1 cellular context compared by ENCODE assay signal in the genomic region with DNA sequence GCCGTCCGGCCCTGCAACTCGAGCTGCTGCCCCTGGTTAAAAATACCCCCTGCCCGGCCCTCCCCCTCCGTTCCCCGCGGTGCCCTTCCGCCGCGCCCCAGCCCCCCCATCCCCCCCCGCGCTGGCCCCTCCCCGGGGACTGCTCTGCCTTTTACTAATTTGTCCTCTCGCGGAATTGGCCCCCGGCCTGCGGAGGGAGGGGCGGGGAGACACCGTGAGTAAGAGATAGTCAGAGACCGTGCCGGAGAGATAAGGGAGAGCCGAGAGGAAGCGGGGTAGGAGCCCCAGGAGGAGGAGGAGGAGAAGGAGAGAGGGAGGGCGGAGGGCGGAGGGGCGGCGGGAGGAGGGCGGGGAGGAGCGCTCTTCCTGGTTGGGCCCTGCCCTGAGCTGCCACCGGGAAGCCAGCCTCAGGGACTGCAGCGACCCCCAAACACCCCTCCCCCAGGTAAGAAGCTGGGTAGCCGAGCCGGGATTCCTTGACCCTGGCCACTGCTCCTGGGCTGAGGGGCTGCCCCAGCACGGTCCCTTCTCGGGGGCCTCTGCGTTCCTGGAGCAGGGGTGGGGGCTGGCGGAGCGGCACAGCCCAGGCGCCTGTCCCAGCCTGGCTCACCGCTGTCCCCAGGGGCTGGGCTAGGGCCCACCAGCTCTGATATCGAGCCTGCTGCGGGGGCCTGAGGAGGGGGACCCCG.
TF ChIP-seq lines count a peak whose summit lies in the region.

A gene (plus strand): TSS at position 360 of the 689 bp plus-strand sequence. CDS start 774 bp downstream, outside the sequence.

TF ChIP-seq in GM12878, 131 proteins besides CTCF, POLR2A, EP300 and RAD21 (continued from another document):
- peak; percentile 40; the same call in 1 of the 2 replicates for TF ChIP-seq GATAD2B (conservative IDR thresholded peaks at IDR 0.05; ENCODE audit: low read depth)
- TF ChIP-seq LARP7 (IDR thresholded peaks at IDR 0.05), result peak; percentile 58
- TF ChIP-seq, protein P1, sequence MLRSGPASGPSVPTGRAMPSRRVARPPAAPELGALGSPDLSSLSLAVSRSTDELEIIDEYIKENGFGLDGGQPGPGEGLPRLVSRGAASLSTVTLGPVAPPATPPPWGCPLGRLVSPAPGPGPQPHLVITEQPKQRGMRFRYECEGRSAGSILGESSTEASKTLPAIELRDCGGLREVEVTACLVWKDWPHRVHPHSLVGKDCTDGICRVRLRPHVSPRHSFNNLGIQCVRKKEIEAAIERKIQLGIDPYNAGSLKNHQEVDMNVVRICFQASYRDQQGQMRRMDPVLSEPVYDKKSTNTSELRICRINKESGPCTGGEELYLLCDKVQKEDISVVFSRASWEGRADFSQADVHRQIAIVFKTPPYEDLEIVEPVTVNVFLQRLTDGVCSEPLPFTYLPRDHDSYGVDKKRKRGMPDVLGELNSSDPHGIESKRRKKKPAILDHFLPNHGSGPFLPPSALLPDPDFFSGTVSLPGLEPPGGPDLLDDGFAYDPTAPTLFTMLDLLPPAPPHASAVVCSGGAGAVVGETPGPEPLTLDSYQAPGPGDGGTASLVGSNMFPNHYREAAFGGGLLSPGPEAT (IDR thresholded peaks at IDR 0.05; ENCODE audit: low read depth), result 0 out of 2 replicates have a peak, but pooled peaks have one; percentile 12
- TF ChIP-seq STAT1 (conservative IDR thresholded peaks at IDR 0.05), result 0 out of 2 replicates have a peak, but pooled peaks have one; percentile 29
- peak; percentile 53 for TF ChIP-seq MEF2B (IDR thresholded peaks at IDR 0.05; ENCODE audit: partially characterized antibody, poor library complexity, severe bottlenecking)
- TF ChIP-seq MTA3 (IDR thresholded peaks at IDR 0.05; ENCODE audit: borderline replicate concordance, low read length), result no peak
